In the genomic region with DNA sequence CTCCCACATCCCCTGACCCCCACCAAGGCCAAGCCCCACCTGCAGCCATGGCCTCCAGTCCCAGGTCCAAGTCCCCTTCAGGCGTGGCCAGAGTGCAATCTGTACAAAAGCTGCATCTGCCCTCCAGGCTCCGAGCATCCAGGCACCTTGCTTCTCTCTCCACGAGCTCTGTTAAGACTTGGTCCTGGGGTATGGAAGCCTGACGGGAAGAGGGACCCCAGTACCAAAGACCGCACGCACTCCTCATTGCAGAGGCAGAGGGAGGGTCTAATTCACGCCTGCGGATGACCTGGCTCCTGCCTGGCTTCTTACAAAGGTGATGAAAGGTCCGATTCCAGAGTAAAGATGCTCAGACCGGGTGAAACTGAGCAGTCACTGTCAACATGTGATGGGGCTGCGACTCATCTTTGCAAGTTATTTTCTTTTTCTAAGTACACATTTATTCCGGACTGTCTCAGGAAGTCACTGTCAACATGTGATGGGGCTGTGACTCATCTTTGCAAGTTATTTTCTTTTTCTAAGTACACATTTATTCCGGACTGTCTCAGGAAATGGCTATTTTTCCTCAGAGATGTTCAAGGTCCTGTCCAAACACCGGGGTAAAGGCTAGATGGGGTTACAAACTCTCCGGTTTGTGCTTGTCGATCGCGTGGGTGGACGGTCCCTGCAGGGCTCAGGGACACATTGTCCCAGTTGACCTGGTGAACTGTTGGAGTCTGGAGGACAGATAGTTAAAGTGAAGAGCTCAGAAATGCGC, we compare ENCODE assay signal across 27 cellular contexts.
DNase-seq lines count a peak whose midpoint lies in the region; ATAC-seq and TF ChIP-seq lines count a peak whose summit lies in the region.
"Had no signal": no experiment of that assay in that cellular context is flagged by ENCODE, and none has a peak within 500 bp of the region (broad histone marks: within the 10 kb centered on the region; RNA-seq: fewer than 3 reads in every experiment).

No MANE protein-coding gene starts in this region.

- H3K27ac Mint-ChIP-seq in Caco-2 (ENCODE audit: unreplicated experiment), result no peak overlapping the region
- H3K27ac Mint-ChIP-seq: activated naive CD4-positive, alpha-beta T cell treated with anti-CD3 and anti-CD28 coated beads, Interleukin-2, amount 10 ng/mL, durations not matched to agents 7 days and 5 days; effector memory CD8-positive, alpha-beta T cell; nephron progenitor cell had no signal

- peaks cover 92% of the 10 kb centered on the region for H3K27me3 ChIP-seq in left ventricle myocardium inferior (ENCODE audit: low read depth)
- no peaks in the 10 kb centered on the region for H3K27me3 ChIP-seq in right atrium auricular region
- no peaks in the 10 kb centered on the region for H3K27me3 ChIP-seq in Caco-2 (replicated peaks; ENCODE audit: control insufficient read depth, insufficient read depth, low read length)
- H3K27me3 ChIP-seq: ascending aorta, transverse colon had no signal

- DNase-seq in left ventricle myocardium inferior (no peak), right atrium auricular region (ENCODE audit: low spot score) (no peak), choroid plexus epithelial cell (ENCODE audit: low read depth) (peak; percentile 62), left lobe of liver (ENCODE audit: low spot score) (no peak), ecto neural progenitor cell (ENCODE audit: low spot score) (no peak), NOMO-1 (lab: John Stamatoyannopoulos, UW; ENCODE audit: unreplicated experiment in 2 of 2) (no peak), Caco-2 (no peak)
- no peak for DNase-seq in activated CD8-positive, alpha-beta memory T cell treated with anti-CD3 and anti-CD28 coated beads, Interleukin-2, amount 50 U/mL, for 48 hours
- DNase-seq: activated CD8-positive, alpha-beta memory T cell treated with anti-CD3 and anti-CD28 coated beads for 24 hours; activated naive CD4-positive, alpha-beta T cell treated with anti-CD3 and anti-CD28 coated beads, Interleukin-2, amount 10 ng/mL, durations not matched to agents 7 days and 5 days; activated T-cell treated with anti-CD3 and anti-CD28 coated beads, Interleukin-2, amount 50 U/mL, for 4 hours; effector memory CD8-positive, alpha-beta T cell; esophagus squamous epithelium; GM23248; left lung; midbrain; NCI-H1092; NCI-H1930; NCI-H2227 treated with DMSO at 0.1 percent for 48 hours; NCI-H82; nephron progenitor cell; OCI-M1; SHP77 treated with DMSO at 0.1 percent for 48 hours; transverse colon had no signal

- H3K36me3 ChIP-seq in left ventricle myocardium inferior (no peaks in the 10 kb centered on the region), right atrium auricular region (no peaks in the 10 kb centered on the region), Caco-2 (ENCODE audit: control insufficient read depth, insufficient read depth, low read length) (no peaks in the 10 kb centered on the region)
- H3K36me3 ChIP-seq: ascending aorta, esophagus squamous epithelium, left lung, transverse colon had no signal

- BruUV-seq in Caco-2 (replicated peaks; lab: Mats Ljungman, UMichigan), result no TSS peak

- H3K4me3 ChIP-seq in left ventricle myocardium inferior, result peak overlapping the region; percentile 14
- no peak overlapping the region for H3K4me3 ChIP-seq in right atrium auricular region
- peak overlapping the region; percentile 14 for H3K4me3 ChIP-seq in choroid plexus epithelial cell (ENCODE audit: low read depth, low read length)
- H3K4me3 ChIP-seq in Caco-2 (ENCODE audit: low read depth, low read length), result no peak overlapping the region
- H3K4me3 ChIP-seq: ascending aorta, esophagus squamous epithelium, GM23248, left lung, transverse colon had no signal

- peak; percentile 26 for ATAC-seq in left lobe of liver
- ATAC-seq: activated CD4-positive, CD25-positive, alpha-beta regulatory T cell treated with anti-CD3 and anti-CD28 coated beads, Interleukin-2, amount 50 U/mL, for 24 hours; activated T-cell treated with anti-CD3 and anti-CD28 coated beads, Interleukin-2, amount 50 U/mL, for 4 hours; effector memory CD8-positive, alpha-beta T cell; left lung had no signal

- H3K4me3 Mint-ChIP-seq in Caco-2 (ENCODE audit: unreplicated experiment), result no peak overlapping the region
- H3K4me3 Mint-ChIP-seq: activated naive CD4-positive, alpha-beta T cell treated with anti-CD3 and anti-CD28 coated beads, Interleukin-2, amount 10 ng/mL, durations not matched to agents 7 days and 5 days; activated T-cell treated with anti-CD3 and anti-CD28 coated beads, Interleukin-2, amount 50 U/mL, for 4 hours; effector memory CD8-positive, alpha-beta T cell; nephron progenitor cell had no signal

- no peaks in the 10 kb centered on the region for H3K36me3 Mint-ChIP-seq in Caco-2 (ENCODE audit: insufficient read depth, unreplicated experiment)
- H3K36me3 Mint-ChIP-seq: activated naive CD4-positive, alpha-beta T cell treated with anti-CD3 and anti-CD28 coated beads, Interleukin-2, amount 10 ng/mL, durations not matched to agents 7 days and 5 days had no signal

- no peaks in the 10 kb centered on the region for H3K9me3 Mint-ChIP-seq in Caco-2 (ENCODE audit: unreplicated experiment)
- H3K9me3 Mint-ChIP-seq: activated naive CD4-positive, alpha-beta T cell treated with anti-CD3 and anti-CD28 coated beads, Interleukin-2, amount 10 ng/mL, durations not matched to agents 7 days and 5 days; activated T-cell treated with anti-CD3 and anti-CD28 coated beads, Interleukin-2, amount 50 U/mL, for 4 hours; effector memory CD8-positive, alpha-beta T cell had no signal

- intact Hi-C loops in left ventricle myocardium inferior (cut with micrococcal nuclease), result no loop called here
- intact Hi-C loops in Caco-2 (cut with micrococcal nuclease; ENCODE audit: unreplicated experiment), result no loop called here

- CTCF ChIA-PET in Caco-2 (lab: Charles Lee), result no interaction called here

- peaks cover under 1% of the 10 kb centered on the region for H3K4me1 ChIP-seq in left ventricle myocardium inferior
- peaks cover 0 to 6% of the 10 kb centered on the region in 2 donors for H3K4me1 ChIP-seq in right atrium auricular region
- no peaks in the 10 kb centered on the region for H3K4me1 ChIP-seq in Caco-2
- H3K4me1 ChIP-seq: ascending aorta, esophagus squamous epithelium, left lung, transverse colon had no signal

- POLR2A ChIA-PET in Caco-2 (lab: Charles Lee), result no interaction called here

- no peaks in the 10 kb centered on the region for H3K9me3 ChIP-seq in left ventricle myocardium inferior (replicated peaks)
- no peaks in the 10 kb centered on the region for H3K9me3 ChIP-seq in right atrium auricular region
- no peaks in the 10 kb centered on the region for H3K9me3 ChIP-seq in Caco-2
- H3K9me3 ChIP-seq: ascending aorta, esophagus squamous epithelium, left lung, transverse colon had no signal

- H3K27ac ChIP-seq in left ventricle myocardium inferior (replicated peaks) (no peak overlapping the region), right atrium auricular region (no peak overlapping the region)
- H3K27ac ChIP-seq: ascending aorta, C4-2B, esophagus squamous epithelium, GM23248, left lung, transverse colon had no signal

- TF ChIP-seq CTCF in left ventricle myocardium inferior (IDR thresholded peaks at IDR 0.05; ENCODE audit: borderline replicate concordance), result no peak
- no peak for TF ChIP-seq CTCF in right atrium auricular region (IDR thresholded peaks at IDR 0.05)
- no peak for TF ChIP-seq CTCF in choroid plexus epithelial cell (conservative IDR thresholded peaks at IDR 0.05; ENCODE audit: low read depth, low read length)
- TF ChIP-seq CTCF in Caco-2 (IDR thresholded peaks at IDR 0.05; ENCODE audit: insufficient read depth in 1 of 2, low read depth in 1 of 2, low read length in 1 of 2, severe bottlenecking in 1 of 2, unreplicated experiment in 1 of 2), result no peak

- peaks cover 8% of the 10 kb centered on the region for H3K27me3 Mint-ChIP-seq in Caco-2 (ENCODE audit: insufficient read depth, unreplicated experiment)
- H3K27me3 Mint-ChIP-seq: activated naive CD4-positive, alpha-beta T cell treated with anti-CD3 and anti-CD28 coated beads, Interleukin-2, amount 10 ng/mL, durations not matched to agents 7 days and 5 days had no signal

- H3K4me1 Mint-ChIP-seq in Caco-2 (ENCODE audit: low read depth, unreplicated experiment), result no peaks in the 10 kb centered on the region
- H3K4me1 Mint-ChIP-seq: activated naive CD4-positive, alpha-beta T cell treated with anti-CD3 and anti-CD28 coated beads, Interleukin-2, amount 10 ng/mL, durations not matched to agents 7 days and 5 days had no signal

Comparison
In these comparisons a context has a peak if more than half of its experiments do, and no peak if none do; other contexts are left out.
1. H3K4me3 ChIP-seq: peak in left ventricle myocardium inferior (single experiment) and choroid plexus epithelial cell (single experiment); none in right atrium auricular region (0 of 2) and Caco-2 (single experiment).